Comparison of ENCODE assay signal across 9 cellular contexts in genomic region chrX:68504237-68504636, GRCh38. TPM values are rescaled to one million over a fixed set of nuclear protein-coding genes. Genes with fewer than 3 reads are reported as not detected.
DNase-seq lines count a peak whose midpoint lies in the region; ATAC-seq and TF ChIP-seq lines count a peak whose summit lies in the region.
"Had no signal": no experiment of that assay in that cellular context is flagged by ENCODE, and none has a peak within 500 bp of the region (broad histone marks: within the 10 kb centered on the region; RNA-seq: fewer than 3 reads in every experiment).

No MANE protein-coding gene starts in this region.

- ATAC-seq in GM21390 (IDR thresholded peaks at IDR 0.05; ENCODE audit: unreplicated experiment), result peak; percentile 60

- no peaks in the 10 kb centered on the region for H3K4me1 ChIP-seq in H9 (ENCODE audit: insufficient read depth, low read length)

- no peaks in the 10 kb centered on the region for H3K27me3 ChIP-seq in H9 (ENCODE audit: insufficient read depth, low read length)

- no CpG with 5 or more reads among the region's 4 CpGs for WGBS in H9 (ENCODE audit: extremely low coverage, insufficient read length, low lambda C conversion rate)

- POLR2A ChIA-PET in RWPE1 (lab: Yijun Ruan, JAX; ENCODE audit: low non-redundant PET), result no interaction called here

- H3K9me3 Mint-ChIP-seq in H9 (peaks cover 62 to 68% of the 10 kb centered on the region in 2 experiments), nephron progenitor cell (peaks cover 23% of the 10 kb centered on the region)

- H4K8ac ChIP-seq in H9 (replicated peaks; ENCODE audit: insufficient read length, low read depth, low read length), result no peak overlapping the region

- CTCF ChIA-PET in RWPE1 (lab: Yijun Ruan, JAX), result no interaction called here

- H2BK15ac ChIP-seq in H9 (ENCODE audit: low read depth, low read length), result no peak overlapping the region

- peaks cover 4% of the 10 kb centered on the region; the same call in 1 of the 2 replicates for H3K79me2 ChIP-seq in H9 (ENCODE audit: insufficient read depth, low read length)

- H2AFZ ChIP-seq in H9 (ENCODE audit: low read length), result no peak overlapping the region

- H3K23me2 ChIP-seq in H9 (ENCODE audit: insufficient read length, low read depth, low read length, poor library complexity, severe bottlenecking), result no peaks in the 10 kb centered on the region

- no peak overlapping the region for H3K18ac ChIP-seq in H9 (ENCODE audit: insufficient read length, low read depth, low read length)

- H3K4me2 ChIP-seq in H9 (ENCODE audit: insufficient read depth, insufficient read length, low read length), result no peak overlapping the region

- no peaks in the 10 kb centered on the region for H3K79me1 ChIP-seq in H9 (ENCODE audit: insufficient read depth, low read depth, low read length, poor library complexity, severe bottlenecking)

- TF ChIP-seq CTCF in RWPE1 (conservative IDR thresholded peaks at IDR 0.05; ENCODE audit: low read depth) (no peak), H9 (conservative IDR thresholded peaks at IDR 0.05) (no peak), nephron progenitor cell (IDR thresholded peaks at IDR 0.05) (no peak)

- no peak overlapping the region for H2BK20ac ChIP-seq in H9 (ENCODE audit: low read depth, low read length, poor library complexity, severe bottlenecking)

- no peak overlapping the region for H3K23ac ChIP-seq in H9 (ENCODE audit: insufficient read length, low read depth, low read length)

- H3K36me3 Mint-ChIP-seq in H9 (ENCODE audit: insufficient read depth in 1 of 3, low read depth in 3 of 3), result peaks cover 4 to 27% (median 27%) of the 10 kb centered on the region in 3 experiments; a peak in 6 of 7 replicates
- H3K36me3 Mint-ChIP-seq in nephron progenitor cell (ENCODE audit: low read depth), result peaks cover 4% of the 10 kb centered on the region

- peaks cover 26% of the 10 kb centered on the region for H3K9me3 ChIP-seq in H9 (ENCODE audit: control insufficient read depth, low read depth, low read length)

- no peak overlapping the region for H3K9ac ChIP-seq in H9 (ENCODE audit: extremely low read depth, insufficient read length, low read length)

- DNase-seq in RWPE1 (ENCODE audit: low spot score) (peak; percentile 58), amniotic epithelial cell (ENCODE audit: low read depth) (peak; percentile 74), H9 (no peak), nephron progenitor cell (no peak), NCI-H82 treated with DMSO at 0.1 percent for 48 hours (lab: John Stamatoyannopoulos, UW; ENCODE audit: unreplicated experiment) (no peak), SHP77 (lab: John Stamatoyannopoulos, UW) (no peak)
- peak; percentile 79 for DNase-seq in stimulated activated CD4-positive, alpha-beta T cell treated with anti-CD3 and anti-CD28 coated beads, Interleukin-1b, Interleukin-23, amount 100 ng/mL, for 48 hours
- DNase-seq: glutamatergic neuron had no signal

- H3K4me1 Mint-ChIP-seq in H9, result peaks cover 8 to 11% of the 10 kb centered on the region in 2 experiments
- peaks cover 10% of the 10 kb centered on the region for H3K4me1 Mint-ChIP-seq in nephron progenitor cell

- no peak overlapping the region for H2BK5ac ChIP-seq in H9 (ENCODE audit: insufficient read length, low read length)

- no peak overlapping the region for H3K4me3 Mint-ChIP-seq in H9
- no peak overlapping the region for H3K4me3 Mint-ChIP-seq in nephron progenitor cell

- H4K91ac ChIP-seq in H9 (ENCODE audit: insufficient read length, low read depth, low read length), result no peak overlapping the region

- no peak overlapping the region for H2AK5ac ChIP-seq in H9 (ENCODE audit: insufficient read length, low read length)

- H3T11ph ChIP-seq in H9 (ENCODE audit: low read length), result no peak overlapping the region

- H4K20me1 ChIP-seq in H9 (ENCODE audit: control insufficient read depth, insufficient read depth, insufficient read length), result no peaks in the 10 kb centered on the region

- H3K27me3 Mint-ChIP-seq in H9 (ENCODE audit: low read depth), result peaks cover 1% of the 10 kb centered on the region; the same call in 1 of the 2 replicates
- no peaks in the 10 kb centered on the region for H3K27me3 Mint-ChIP-seq in nephron progenitor cell (ENCODE audit: low read depth, poor library complexity)

- H3K27ac ChIP-seq in RWPE1 (no peak overlapping the region), H9 (ENCODE audit: insufficient read length, low read depth, low read length) (no peak overlapping the region)

- H3K27ac Mint-ChIP-seq in H9, result no peak overlapping the region
- H3K27ac Mint-ChIP-seq in nephron progenitor cell, result no peak overlapping the region

- no peak overlapping the region for H3K56ac ChIP-seq in H9 (ENCODE audit: insufficient read length, low read depth, low read length)

- no peak overlapping the region for H2BK12ac ChIP-seq in H9 (ENCODE audit: insufficient read length, low read depth, low read length)

- H2BK120ac ChIP-seq in H9 (ENCODE audit: low read depth, low read length, poor library complexity, severe bottlenecking), result no peak overlapping the region

- H3K4ac ChIP-seq in H9 (ENCODE audit: low read depth, low read length), result no peak overlapping the region

- no peak overlapping the region for H3K14ac ChIP-seq in H9 (ENCODE audit: insufficient read depth, low read length)

- H4K5ac ChIP-seq in H9 (ENCODE audit: insufficient read length, low read depth, low read length), result no peak overlapping the region

RNA-seq across cellular contexts. Expression of gene YIPF6, which starts 5.4 kb away (rescaled TPM):
- total RNA-seq in H9 (2021), result 31.8 and 32.3 TPM in 2 replicates

Comparison
In these comparisons a context has a peak if more than half of its experiments do, and no peak if none do; other contexts are left out.
1. DNase-seq: peak in RWPE1 (single experiment), amniotic epithelial cell (single experiment) and stimulated activated CD4-positive, alpha-beta T cell treated with anti-CD3 and anti-CD28 coated beads, Interleukin-1b, Interleukin-23, amount 100 ng/mL, for 48 hours (single experiment); none in H9 (single experiment), nephron progenitor cell (single experiment), NCI-H82 treated with DMSO at 0.1 percent for 48 hours (single experiment) and SHP77 (0 of 2).